In the genomic region with DNA sequence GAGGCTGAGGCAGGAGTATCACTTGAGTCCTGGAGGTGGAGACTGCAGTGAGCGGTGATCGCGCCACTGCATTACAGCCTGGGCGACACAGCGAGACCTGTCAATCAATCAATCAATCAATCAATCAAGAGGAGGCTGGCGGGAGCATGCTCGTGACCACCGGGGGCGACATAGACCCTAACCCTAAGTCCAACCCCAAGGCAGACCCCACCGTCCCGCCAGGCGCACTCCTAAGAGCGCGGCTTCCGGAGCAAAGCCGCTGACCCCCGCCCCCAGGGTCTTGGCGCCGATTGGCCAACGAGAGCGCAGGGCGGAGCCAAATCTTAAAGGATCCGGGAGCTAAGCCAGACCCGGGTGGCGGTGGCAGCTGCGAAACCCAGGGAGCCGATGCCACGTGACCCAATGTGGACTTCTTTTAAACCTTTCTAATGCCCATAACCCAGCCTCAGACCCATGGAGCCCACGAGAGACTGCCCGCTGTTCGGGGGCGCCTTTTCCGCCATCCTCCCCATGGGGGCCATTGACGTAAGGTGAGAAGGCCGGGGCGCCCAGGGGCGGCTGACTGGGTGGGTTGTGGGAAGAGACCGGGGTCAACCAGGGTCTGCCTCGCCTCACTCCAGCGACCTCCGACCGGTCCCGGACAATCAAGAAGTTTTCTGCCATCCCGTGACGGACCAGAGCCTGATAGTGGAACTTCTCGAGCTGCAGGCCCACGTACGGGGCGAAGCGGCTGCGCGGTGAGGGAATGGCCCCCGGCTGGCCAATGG, we compare ENCODE assay signal across 8 cellular contexts. TPM values are rescaled to one million over a fixed set of nuclear protein-coding genes. Genes with fewer than 3 reads are reported as not detected.
DNase-seq lines count a peak whose midpoint lies in the region; ATAC-seq lines count a peak whose summit lies in the region.

A gene with protein sequence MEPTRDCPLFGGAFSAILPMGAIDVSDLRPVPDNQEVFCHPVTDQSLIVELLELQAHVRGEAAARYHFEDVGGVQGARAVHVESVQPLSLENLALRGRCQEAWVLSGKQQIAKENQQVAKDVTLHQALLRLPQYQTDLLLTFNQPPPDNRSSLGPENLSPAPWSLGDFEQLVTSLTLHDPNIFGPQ (plus strand): TSS at position 335 of the 767 bp plus-strand sequence. CDS start 119 bp downstream, at position 454.

- H3K4me3 Mint-ChIP-seq in CD4-positive, CD25-positive, alpha-beta regulatory T cell: peak within 1 kb of the TSS; percentile 96 to 100 (median 98)

- peaks cover 11% of the 10 kb centered on the region for H3K36me3 Mint-ChIP-seq in CD4-positive, CD25-positive, alpha-beta regulatory T cell

- H3K27me3 ChIP-seq in CD4-positive, CD25-positive, alpha-beta regulatory T cell (ENCODE audit: control insufficient read depth, insufficient read depth, low read length): no peaks in the 10 kb centered on the region
- H3K27me3 ChIP-seq in NT2/D1 (ENCODE audit: insufficient read depth, insufficient read length): no peaks in the 10 kb centered on the region

- H3K4me1 ChIP-seq in CD4-positive, CD25-positive, alpha-beta regulatory T cell (ENCODE audit: control insufficient read depth, insufficient read depth, low read length, poor library complexity, severe bottlenecking): peaks cover 41% of the 10 kb centered on the region
- H3K4me1 ChIP-seq in NT2/D1 (ENCODE audit: insufficient read depth, insufficient read length): peaks cover 4% of the 10 kb centered on the region
- H3K4me1 ChIP-seq in mesodermal cell (ENCODE audit: control insufficient read depth, insufficient read depth, low read length, poor library complexity, severe bottlenecking): peaks cover 3% of the 10 kb centered on the region

- peak within 1 kb of the TSS; percentile 76 for H3K4me3 ChIP-seq in CD4-positive, CD25-positive, alpha-beta regulatory T cell (ENCODE audit: low read depth, low read length)
- peak within 1 kb of the TSS; percentile 76 for H3K4me3 ChIP-seq in NT2/D1 (ENCODE audit: insufficient read length, low read depth)
- peak within 1 kb of the TSS; percentile 65 for H3K4me3 ChIP-seq in mesodermal cell (ENCODE audit: extremely low read depth, insufficient read depth, low read length, poor library complexity, severe bottlenecking)

- no peaks in the 10 kb centered on the region for H3K9me3 ChIP-seq in CD4-positive, CD25-positive, alpha-beta regulatory T cell (ENCODE audit: control insufficient read depth in 2 of 2, low read length in 2 of 2)
- H3K9me3 ChIP-seq in NT2/D1 (ENCODE audit: insufficient read depth, low read length) (no peaks in the 10 kb centered on the region), mesodermal cell (ENCODE audit: control insufficient read depth, low read length) (no peaks in the 10 kb centered on the region)

- DNase-seq in CD4-positive, CD25-positive, alpha-beta regulatory T cell: peak; percentile 76 to 92 (median 77)
- DNase-seq in HS-27A (ENCODE audit: low read depth) (peak; percentile 66), NT2/D1 (ENCODE audit: low read depth, low spot score) (peak; percentile 74)
- peak; percentile 50 for DNase-seq in activated CD8-positive, alpha-beta memory T cell treated with anti-CD3 and anti-CD28 coated beads, Interleukin-2, amount 50 U/mL, for 24 hours (ENCODE audit: extremely low read depth)
- peak; percentile 64 for DNase-seq in stimulated activated CD8-positive, alpha-beta memory T cell treated with anti-CD3 and anti-CD28 coated beads, Interleukin-15, amount 100 ng/mL, for 24 hours (ENCODE audit: low read depth)

- peak; percentile 90 to 94 for ATAC-seq in CD4-positive, CD25-positive, alpha-beta regulatory T cell (ENCODE audit: low read depth in 2 of 2)
- ATAC-seq in GM19397 (IDR thresholded peaks at IDR 0.05; ENCODE audit: unreplicated experiment): peak; percentile 78

- H3K27ac Mint-ChIP-seq in CD4-positive, CD25-positive, alpha-beta regulatory T cell: peak within 1 kb of the TSS; percentile 95 to 97 (median 97)

- peak within 1 kb of the TSS; percentile 88 for H3K27ac ChIP-seq in CD4-positive, CD25-positive, alpha-beta regulatory T cell (ENCODE audit: insufficient read depth, low read length, poor library complexity, severe bottlenecking)
- H3K27ac ChIP-seq in mesodermal cell (ENCODE audit: low read depth, low read length, severe bottlenecking): peak within 1 kb of the TSS; percentile 73

- peak within 1 kb of the TSS; percentile 85 for H3K9ac ChIP-seq in NT2/D1 (ENCODE audit: insufficient read length, low read depth)

- WGBS in mesodermal cell (ENCODE audit: insufficient coverage in 2 of 2), 2 experiments: 0% methylated on average over 46 to 50 of the region's 53 CpGs

- peaks cover 0 to 2% (median 0%) of the 10 kb centered on the region in 7 donors for H3K9me3 Mint-ChIP-seq in CD4-positive, CD25-positive, alpha-beta regulatory T cell

- no peaks in the 10 kb centered on the region for H3K36me3 ChIP-seq in CD4-positive, CD25-positive, alpha-beta regulatory T cell (ENCODE audit: control insufficient read depth, insufficient read depth, low read length)
- H3K36me3 ChIP-seq in NT2/D1 (ENCODE audit: insufficient read depth, insufficient read length, low read length) (no peaks in the 10 kb centered on the region), mesodermal cell (ENCODE audit: control insufficient read depth, insufficient read depth, low read length) (peaks cover 5% of the 10 kb centered on the region)

- in situ Hi-C loops in endometrial microvascular endothelial cells (cut with HindIII; ENCODE audit: inconsistent ontology term, low pct_unique_long_range_greater_than_20kb, low sequenced_read_pairs): no loop called here

- H3K4me1 Mint-ChIP-seq in CD4-positive, CD25-positive, alpha-beta regulatory T cell: peaks cover 12 to 73% (median 42%) of the 10 kb centered on the region in 4 donors

- H3K27me3 Mint-ChIP-seq in CD4-positive, CD25-positive, alpha-beta regulatory T cell: no peaks in the 10 kb centered on the region

RNA-seq across cellular contexts. Expression of the gene that starts here (rescaled TPM):
- total RNA-seq in CD4-positive, CD25-positive, alpha-beta regulatory T cell: 40.0 TPM
- polyA plus RNA-seq in CD4-positive, CD25-positive, alpha-beta regulatory T cell: 100 to 1,000 TPM in 2 of 4 donors, 10 to 100 TPM in 2; 87.6 to 131 (median 99.0) TPM
- total RNA-seq in endometrial microvascular endothelial cells (ENCODE audit: inconsistent ontology term): 54.0 TPM
- 37.8 TPM for polyA plus RNA-seq in mesodermal cell (2013, experiment 1 of 2)
- 33.6 TPM for polyA plus RNA-seq in mesodermal cell (2013, experiment 2 of 2)

Comparison
In these comparisons a context has a peak if more than half of its experiments do, and no peak if none do; other contexts are left out.
1. Peak in every context shown above with its lines: DNase-seq, ATAC-seq, H3K4me3 ChIP-seq and H3K27ac ChIP-seq.